ENCODE assay signal across 13 cellular contexts in the genomic region with DNA sequence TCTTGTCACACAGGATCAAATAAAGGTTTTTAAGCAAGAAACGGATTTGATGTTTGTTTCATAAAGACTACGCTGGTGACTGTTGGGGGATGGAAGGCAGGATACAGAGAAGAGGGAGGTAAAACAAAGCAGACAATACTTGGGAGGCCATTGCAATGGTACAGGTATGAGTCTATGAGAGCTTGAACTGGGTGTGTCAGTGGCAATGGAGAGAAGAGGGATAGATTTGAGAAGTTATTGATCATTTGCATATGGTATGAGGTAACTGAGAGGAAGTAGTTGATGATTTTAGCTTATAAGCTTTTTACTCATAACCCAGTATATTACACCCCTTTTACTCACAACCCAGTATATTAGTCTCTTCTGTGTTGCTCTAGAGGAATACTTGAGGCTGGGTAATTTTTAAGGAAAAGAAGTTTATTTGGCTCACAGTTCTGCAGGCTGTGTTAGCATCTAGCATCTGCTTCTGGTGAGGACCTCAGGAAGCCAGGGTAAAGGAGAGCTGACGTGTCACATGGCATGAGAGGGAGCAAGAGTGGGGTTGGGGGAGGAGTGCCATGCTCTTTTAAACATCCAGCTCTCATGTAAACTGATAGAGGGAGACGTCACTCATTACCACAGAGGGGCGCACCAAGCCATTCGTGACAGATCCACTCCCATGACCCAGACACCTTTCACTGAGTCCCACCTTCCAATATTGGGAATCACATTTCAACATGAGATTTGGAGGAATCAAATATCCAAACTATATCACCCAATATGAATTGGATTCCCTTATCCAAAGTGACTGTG.
"Had no signal": no experiment of that assay in that cellular context is flagged by ENCODE, and none has a peak within 500 bp of the region (broad histone marks: within the 10 kb centered on the region; RNA-seq: fewer than 3 reads in every experiment).

No MANE protein-coding gene starts in this region.

- H3K27ac ChIP-seq: ascending aorta, esophagus muscularis mucosa, pancreas, suprapubic skin, upper lobe of left lung had no signal

- H3K9me3 ChIP-seq: ascending aorta, esophagus muscularis mucosa, pancreas, suprapubic skin, upper lobe of left lung had no signal

- H3K27me3 ChIP-seq: ascending aorta, esophagus muscularis mucosa, pancreas, suprapubic skin, upper lobe of left lung had no signal

- DNase-seq: activated CD4-positive, alpha-beta T cell treated with anti-CD3 and anti-CD28 coated beads for 4 hours; activated CD8-positive, alpha-beta memory T cell treated with anti-CD3 and anti-CD28 coated beads for 24 hours; activated effector memory CD4-positive, alpha-beta T cell treated with Interleukin-2 at 50 U/mL for 16 hours; head of caudate nucleus; pancreas; stimulated activated CD4-positive, alpha-beta T cell treated with anti-CD3 and anti-CD28 coated beads, Interleukin-4, amount 100 ng/mL, for 1 hour; stimulated activated CD8-positive, alpha-beta memory T cell treated with anti-CD3 and anti-CD28 coated beads, Interleukin-4, amount 100 ng/mL, for 48 hours; stimulated activated naive CD8-positive, alpha-beta T cell treated with anti-CD3 and anti-CD28 coated beads, Interleukin-15, Interleukin-2, amounts not matched to agents 100 U/mL and 50 U/mL, for 24 hours; T-helper 9 cell; upper lobe of left lung had no signal

- H3K4me1 ChIP-seq: ascending aorta, esophagus muscularis mucosa, pancreas, suprapubic skin, upper lobe of left lung had no signal

- H3K4me3 ChIP-seq: ascending aorta, esophagus muscularis mucosa, pancreas, suprapubic skin, upper lobe of left lung had no signal

- ATAC-seq: pancreas; stimulated activated naive CD8-positive, alpha-beta T cell treated with anti-CD3 and anti-CD28 coated beads, Interleukin-15, Interleukin-2, amounts not matched to agents 100 U/mL and 50 U/mL, for 24 hours had no signal
